In genomic region chr2:184646593-184646992, GRCh38 we compare ENCODE assay signal across 18 cellular contexts.
"Had no signal": no experiment of that assay in that cellular context is flagged by ENCODE, and none has a peak within 500 bp of the region (broad histone marks: within the 10 kb centered on the region; RNA-seq: fewer than 3 reads in every experiment).

No MANE protein-coding gene starts in this region.

- DNase-seq: activated CD4-positive, alpha-beta memory T cell treated with anti-CD3 and anti-CD28 coated beads for 36 hours; activated CD4-positive, alpha-beta T cell treated with anti-CD3 and anti-CD28 coated beads for 36 hours; activated CD8-positive, alpha-beta memory T cell treated with anti-CD3 and anti-CD28 coated beads, Interleukin-2, amount 10 ng/mL, durations not matched to agents 7 days and 5 days; activated naive CD4-positive, alpha-beta T cell; activated naive CD8-positive, alpha-beta T cell treated with anti-CD3 and anti-CD28 coated beads, Interleukin-2, amount 10 ng/mL, durations not matched to agents 7 days and 5 days; activated T-cell treated with anti-CD3 and anti-CD28 coated beads, Interleukin-2, amount 50 U/mL, for 1 hour; amygdala; central memory CD4-positive, alpha-beta T cell; dorsolateral prefrontal cortex; naive thymus-derived CD8-positive, alpha-beta T cell; right lobe of liver; stimulated activated CD4-positive, alpha-beta T cell treated with anti-CD3 and anti-CD28 coated beads, Interleukin-4, amount 100 ng/mL, for 1 hour; testis had no signal

- H3K36me3 ChIP-seq: neutrophil, right lobe of liver had no signal

- H2AFZ ChIP-seq: parathyroid adenoma had no signal

- H3K4me1 ChIP-seq: parathyroid adenoma, right lobe of liver, testis had no signal

- H3K27me3 Mint-ChIP-seq: activated CD4-positive, alpha-beta memory T cell treated with anti-CD3 and anti-CD28 coated beads for 36 hours; activated CD4-positive, alpha-beta T cell treated with anti-CD3 and anti-CD28 coated beads for 36 hours; activated CD8-positive, alpha-beta memory T cell treated with anti-CD3 and anti-CD28 coated beads, Interleukin-2, amount 10 ng/mL, durations not matched to agents 7 days and 5 days; activated naive CD8-positive, alpha-beta T cell treated with anti-CD3 and anti-CD28 coated beads, Interleukin-2, amount 10 ng/mL, durations not matched to agents 7 days and 5 days; activated T-helper 17 cell treated with anti-CD3 and anti-CD28 coated beads, Interleukin-2, amount 50 U/mL, for 72 hours; brain; naive thymus-derived CD8-positive, alpha-beta T cell; type B pancreatic cell had no signal

- H3K4me1 Mint-ChIP-seq: activated CD4-positive, alpha-beta T cell treated with anti-CD3 and anti-CD28 coated beads for 36 hours; activated CD8-positive, alpha-beta memory T cell treated with anti-CD3 and anti-CD28 coated beads, Interleukin-2, amount 10 ng/mL, durations not matched to agents 7 days and 5 days; activated naive CD8-positive, alpha-beta T cell treated with anti-CD3 and anti-CD28 coated beads, Interleukin-2, amount 10 ng/mL, durations not matched to agents 7 days and 5 days; activated T-helper 17 cell treated with anti-CD3 and anti-CD28 coated beads, Interleukin-2, amount 50 U/mL, for 72 hours; naive thymus-derived CD8-positive, alpha-beta T cell had no signal

- H3K27ac Mint-ChIP-seq: activated CD4-positive, alpha-beta memory T cell treated with anti-CD3 and anti-CD28 coated beads for 36 hours; activated CD4-positive, alpha-beta T cell treated with anti-CD3 and anti-CD28 coated beads for 36 hours; activated CD8-positive, alpha-beta memory T cell treated with anti-CD3 and anti-CD28 coated beads, Interleukin-2, amount 10 ng/mL, durations not matched to agents 7 days and 5 days; activated naive CD8-positive, alpha-beta T cell treated with anti-CD3 and anti-CD28 coated beads, Interleukin-2, amount 10 ng/mL, durations not matched to agents 7 days and 5 days; activated T-helper 17 cell treated with anti-CD3 and anti-CD28 coated beads, Interleukin-2, amount 50 U/mL, for 72 hours; brain; naive thymus-derived CD8-positive, alpha-beta T cell; type B pancreatic cell had no signal

- H3K36me3 Mint-ChIP-seq: activated CD4-positive, alpha-beta memory T cell treated with anti-CD3 and anti-CD28 coated beads for 36 hours; activated CD8-positive, alpha-beta memory T cell treated with anti-CD3 and anti-CD28 coated beads, Interleukin-2, amount 10 ng/mL, durations not matched to agents 7 days and 5 days; activated naive CD8-positive, alpha-beta T cell treated with anti-CD3 and anti-CD28 coated beads, Interleukin-2, amount 10 ng/mL, durations not matched to agents 7 days and 5 days; naive thymus-derived CD8-positive, alpha-beta T cell; type B pancreatic cell had no signal

- H3K4me3 ChIP-seq: dorsolateral prefrontal cortex, right lobe of liver, testis had no signal

- H3K9me3 Mint-ChIP-seq: type B pancreatic cell had no signal

- H3K27me3 ChIP-seq: dorsolateral prefrontal cortex, neutrophil, right lobe of liver, testis had no signal

- H3K4me3 Mint-ChIP-seq: activated CD4-positive, alpha-beta memory T cell treated with anti-CD3 and anti-CD28 coated beads for 36 hours; activated CD4-positive, alpha-beta T cell treated with anti-CD3 and anti-CD28 coated beads for 36 hours; activated CD8-positive, alpha-beta memory T cell treated with anti-CD3 and anti-CD28 coated beads, Interleukin-2, amount 10 ng/mL, durations not matched to agents 7 days and 5 days; activated naive CD8-positive, alpha-beta T cell treated with anti-CD3 and anti-CD28 coated beads, Interleukin-2, amount 10 ng/mL, durations not matched to agents 7 days and 5 days; activated T-helper 17 cell treated with anti-CD3 and anti-CD28 coated beads, Interleukin-2, amount 50 U/mL, for 72 hours; brain; naive thymus-derived CD8-positive, alpha-beta T cell; type B pancreatic cell had no signal

- H3K9me3 ChIP-seq: neutrophil, right lobe of liver, testis had no signal

- H3K9ac ChIP-seq: parathyroid adenoma had no signal

- H3K27ac ChIP-seq: dorsolateral prefrontal cortex, neutrophil, parathyroid adenoma, right lobe of liver, testis had no signal

- ATAC-seq: activated CD4-positive, alpha-beta T cell treated with anti-CD3 and anti-CD28 coated beads for 36 hours; activated CD8-positive, alpha-beta memory T cell treated with anti-CD3 and anti-CD28 coated beads, Interleukin-2, amount 10 ng/mL, durations not matched to agents 7 days and 5 days; activated T-helper 17 cell treated with anti-CD3 and anti-CD28 coated beads, Interleukin-2, amount 50 U/mL, for 72 hours; naive thymus-derived CD8-positive, alpha-beta T cell; right lobe of liver had no signal

- H3K79me2 ChIP-seq: parathyroid adenoma had no signal
